28 cellular contexts compared by ENCODE assay signal in genomic region chr2:73134471-73134870, GRCh38. TPM values are rescaled to one million over a fixed set of nuclear protein-coding genes. Genes with fewer than 3 reads are reported as not detected.
DNase-seq lines count a peak whose midpoint lies in the region; ATAC-seq and TF ChIP-seq lines count a peak whose summit lies in the region.
"Had no signal": no experiment of that assay in that cellular context is flagged by ENCODE, and none has a peak within 500 bp of the region (broad histone marks: within the 10 kb centered on the region; RNA-seq: fewer than 3 reads in every experiment).

No MANE protein-coding gene starts in this region.

- H2BK120ac ChIP-seq in trophoblast cell (ENCODE audit: insufficient read depth, low read length, poor library complexity): no peak overlapping the region

- H3K4me1 ChIP-seq in trophoblast cell (ENCODE audit: control insufficient read depth in 1 of 2, insufficient read depth in 2 of 2, low read length in 2 of 2): no peaks in the 10 kb centered on the region
- H3K4me1 ChIP-seq in esophagus muscularis mucosa: no peaks in the 10 kb centered on the region
- H3K4me1 ChIP-seq: breast epithelium, HAP-1, pancreas, upper lobe of left lung had no signal

- no peaks in the 10 kb centered on the region for H3K79me1 ChIP-seq in trophoblast cell (ENCODE audit: low read length)

- H3K9me3 ChIP-seq in trophoblast cell (ENCODE audit: insufficient read depth, low read depth, low read length) (no peaks in the 10 kb centered on the region), esophagus muscularis mucosa (no peaks in the 10 kb centered on the region)
- H3K9me3 ChIP-seq: breast epithelium, HAP-1, pancreas, upper lobe of left lung had no signal

- no peak for TF ChIP-seq POLR2A in esophagus muscularis mucosa (IDR thresholded peaks at IDR 0.05; ENCODE audit: low read depth)

- no peak for ATAC-seq in T-cell (replicated peaks in 1 of 4)
- ATAC-seq: left colon, pancreas had no signal

- no peak for TF ChIP-seq EP300 in esophagus muscularis mucosa (IDR thresholded peaks at IDR 0.05)

- H3K27ac ChIP-seq in trophoblast cell (ENCODE audit: low read depth, low read length) (no peak overlapping the region), esophagus muscularis mucosa (replicated peaks in 1 of 4) (no peak overlapping the region)
- H3K27ac ChIP-seq: breast epithelium, pancreas, skin epidermis, upper lobe of left lung, VCaP had no signal

- POLR2A ChIA-PET in T-cell (lab: Charles Lee): no interaction called here

- no peak overlapping the region for H4K12ac ChIP-seq in trophoblast cell (ENCODE audit: low read depth, low read length)

- no peak overlapping the region for H3K9ac ChIP-seq in trophoblast cell (ENCODE audit: low read length)

- H2BK12ac ChIP-seq in trophoblast cell (ENCODE audit: low read length): no peak overlapping the region

- no peak overlapping the region for H3K14ac ChIP-seq in trophoblast cell (ENCODE audit: low read length)

- H3K27me3 ChIP-seq in trophoblast cell (ENCODE audit: insufficient read depth, low read length) (no peaks in the 10 kb centered on the region), esophagus muscularis mucosa (no peaks in the 10 kb centered on the region)
- H3K27me3 ChIP-seq: breast epithelium, pancreas, upper lobe of left lung had no signal

- H3K4me3 ChIP-seq in trophoblast cell (ENCODE audit: low read depth, low read length) (no peak overlapping the region), esophagus muscularis mucosa (no peak overlapping the region)
- H3K4me3 ChIP-seq: breast epithelium, HAP-1, pancreas, skin epidermis, upper lobe of left lung had no signal

- no peak overlapping the region for H2AK5ac ChIP-seq in trophoblast cell (ENCODE audit: low read length)

- H3K4me1 Mint-ChIP-seq in HFFc6 (ENCODE audit: low read depth) (peaks cover 30% of the 10 kb centered on the region), T-cell (no peaks in the 10 kb centered on the region)
- H3K4me1 Mint-ChIP-seq: activated naive CD4-positive, alpha-beta T cell treated with anti-CD3 and anti-CD28 coated beads, Interleukin-2, amount 50 U/mL, for 24 hours; CD4-positive, CD25-positive, alpha-beta regulatory T cell; memory B cell; nephron progenitor cell had no signal

- H3K27ac Mint-ChIP-seq in HFFc6 (no peak overlapping the region), T-cell (no peak overlapping the region)
- H3K27ac Mint-ChIP-seq: activated naive CD4-positive, alpha-beta T cell treated with anti-CD3 and anti-CD28 coated beads, Interleukin-2, amount 50 U/mL, for 24 hours; CD4-positive, CD25-positive, alpha-beta regulatory T cell; memory B cell; nephron progenitor cell had no signal

- H3K27me3 Mint-ChIP-seq in HFFc6 (ENCODE audit: insufficient read depth): no peaks in the 10 kb centered on the region; the same call in none of the 2 replicates
- peaks cover 0 to 7% of the 10 kb centered on the region in 2 donors for H3K27me3 Mint-ChIP-seq in T-cell
- H3K27me3 Mint-ChIP-seq: activated naive CD4-positive, alpha-beta T cell treated with anti-CD3 and anti-CD28 coated beads, Interleukin-2, amount 50 U/mL, for 24 hours had no signal

- no peak overlapping the region for H2AFZ ChIP-seq in trophoblast cell (ENCODE audit: insufficient read depth, low read length, poor library complexity)

- H3K18ac ChIP-seq in trophoblast cell (ENCODE audit: low read length): no peak overlapping the region

- H3K36me3 ChIP-seq in trophoblast cell (ENCODE audit: control insufficient read depth in 1 of 2, insufficient read depth in 2 of 2, low read length in 2 of 2): no peaks in the 10 kb centered on the region
- H3K36me3 ChIP-seq in esophagus muscularis mucosa: no peaks in the 10 kb centered on the region
- H3K36me3 ChIP-seq: breast epithelium, HAP-1, pancreas, upper lobe of left lung had no signal

- no peak overlapping the region for H4K8ac ChIP-seq in trophoblast cell (ENCODE audit: low read depth, low read length)

- H3K9me3 Mint-ChIP-seq in HFFc6 (no peaks in the 10 kb centered on the region), T-cell (no peaks in the 10 kb centered on the region)
- H3K9me3 Mint-ChIP-seq: activated naive CD4-positive, alpha-beta T cell treated with anti-CD3 and anti-CD28 coated beads, Interleukin-2, amount 50 U/mL, for 24 hours; CD4-positive, CD25-positive, alpha-beta regulatory T cell had no signal

- H4K91ac ChIP-seq in trophoblast cell (ENCODE audit: low read depth, low read length): no peak overlapping the region

- H3K4me2 ChIP-seq in trophoblast cell (ENCODE audit: low read length): no peak overlapping the region

- intact Hi-C loops in esophagus muscularis mucosa (cut with DNase I): no loop called here

- CTCF ChIA-PET in T-cell (lab: Charles Lee): interaction anchor here in 1 of 2 donors (0.6 kb wide), 1 partner anchor 11 kb away, joined by 3 read pairs; no protein-coding TSS in a partner anchor

- H3K23ac ChIP-seq in trophoblast cell (ENCODE audit: low read length): no peak overlapping the region

- H2BK5ac ChIP-seq in trophoblast cell (ENCODE audit: low read depth, low read length, poor library complexity): no peak overlapping the region

- no peak overlapping the region for H3K4ac ChIP-seq in trophoblast cell (ENCODE audit: low read depth, low read length)

- TF ChIP-seq CTCF in HFFc6 (IDR thresholded peaks at IDR 0.05) (no peak), esophagus muscularis mucosa (IDR thresholded peaks at IDR 0.05) (no peak)

- DNase-seq in EH (ENCODE audit: low read depth): peak; percentile 68
- DNase-seq in HFFc6: peak; percentile 51
- peak; percentile 42 for DNase-seq in dermis blood vessel endothelial cell
- DNase-seq in trophoblast cell: peak; percentile 73 to 78
- DNase-seq in HuH-7 (ENCODE audit: low spot score): no peak
- no peak for DNase-seq in T-cell
- no peak for DNase-seq in esophagus muscularis mucosa (ENCODE audit: extremely low spot score)
- DNase-seq: activated CD4-positive, alpha-beta T cell treated with anti-CD3 and anti-CD28 coated beads for 4 hours; AML-193; amygdala; CD4-positive, CD25-positive, alpha-beta regulatory T cell; DMS79 treated with DMSO at 0.1 percent for 48 hours; hypothalamus; left colon; NCI-H2081 treated with DMSO at 0.1 percent for 48 hours; NCI-H345; nephron progenitor cell; pancreas; retina; SHP77; stimulated activated naive CD4-positive, alpha-beta T cell; upper lobe of left lung had no signal

- no CpG with 5 or more reads among the region's 4 CpGs for WGBS in trophoblast cell (ENCODE audit: extremely low coverage, insufficient coverage, insufficient read length)
- 70% methylated on average over 4 of the region's 4 CpGs for WGBS in esophagus muscularis mucosa

- H3K79me2 ChIP-seq in trophoblast cell (ENCODE audit: control insufficient read depth, insufficient read depth, low read length, poor library complexity): no peaks in the 10 kb centered on the region

- H3K36me3 Mint-ChIP-seq in HFFc6 (ENCODE audit: low read depth) (no peaks in the 10 kb centered on the region), T-cell (no peaks in the 10 kb centered on the region)
- H3K36me3 Mint-ChIP-seq: activated naive CD4-positive, alpha-beta T cell treated with anti-CD3 and anti-CD28 coated beads, Interleukin-2, amount 50 U/mL, for 24 hours; CD4-positive, CD25-positive, alpha-beta regulatory T cell; memory B cell had no signal

- H3K4me3 Mint-ChIP-seq in HFFc6 (peak overlapping the region; percentile 41; the same call in 1 of the 2 replicates), T-cell (no peak overlapping the region)
- H3K4me3 Mint-ChIP-seq: activated naive CD4-positive, alpha-beta T cell treated with anti-CD3 and anti-CD28 coated beads, Interleukin-2, amount 50 U/mL, for 24 hours; CD4-positive, CD25-positive, alpha-beta regulatory T cell; memory B cell; nephron progenitor cell had no signal

RNA-seq across cellular contexts. Expression of gene RAB11FIP5, which starts 21.7 kb away (rescaled TPM):
- total RNA-seq in HFFc6 (2021; fragmentation: NEBNext Ultra II Directional; extraction: Animal tissue kit (Norgen Biotek cat#: 25700)): 10 to 100 TPM; 76.7 to 92.0 (median 83.6) TPM
- total RNA-seq in dermis blood vessel endothelial cell (66.0 and 103 TPM in 2 replicates), T-cell (10 to 100 TPM in 4 of 5 donors, 1 to 10 TPM in 1; 7.9 to 15.2 (median 11.0) TPM), esophagus muscularis mucosa (10 to 100 TPM; 17.0 to 46.4 (median 38.4) TPM)
- 30.2 and 32.3 TPM in 2 replicates for polyA plus RNA-seq in trophoblast cell (2013)

Comparison
In these comparisons a context has a peak if more than half of its experiments do, and no peak if none do; other contexts are left out.
1. DNase-seq: peak in EH (single experiment), HFFc6 (single experiment), dermis blood vessel endothelial cell (single experiment) and trophoblast cell (2 of 2); none in HuH-7 (single experiment), T-cell (0 of 34) and esophagus muscularis mucosa (single experiment).